In the genomic region with DNA sequence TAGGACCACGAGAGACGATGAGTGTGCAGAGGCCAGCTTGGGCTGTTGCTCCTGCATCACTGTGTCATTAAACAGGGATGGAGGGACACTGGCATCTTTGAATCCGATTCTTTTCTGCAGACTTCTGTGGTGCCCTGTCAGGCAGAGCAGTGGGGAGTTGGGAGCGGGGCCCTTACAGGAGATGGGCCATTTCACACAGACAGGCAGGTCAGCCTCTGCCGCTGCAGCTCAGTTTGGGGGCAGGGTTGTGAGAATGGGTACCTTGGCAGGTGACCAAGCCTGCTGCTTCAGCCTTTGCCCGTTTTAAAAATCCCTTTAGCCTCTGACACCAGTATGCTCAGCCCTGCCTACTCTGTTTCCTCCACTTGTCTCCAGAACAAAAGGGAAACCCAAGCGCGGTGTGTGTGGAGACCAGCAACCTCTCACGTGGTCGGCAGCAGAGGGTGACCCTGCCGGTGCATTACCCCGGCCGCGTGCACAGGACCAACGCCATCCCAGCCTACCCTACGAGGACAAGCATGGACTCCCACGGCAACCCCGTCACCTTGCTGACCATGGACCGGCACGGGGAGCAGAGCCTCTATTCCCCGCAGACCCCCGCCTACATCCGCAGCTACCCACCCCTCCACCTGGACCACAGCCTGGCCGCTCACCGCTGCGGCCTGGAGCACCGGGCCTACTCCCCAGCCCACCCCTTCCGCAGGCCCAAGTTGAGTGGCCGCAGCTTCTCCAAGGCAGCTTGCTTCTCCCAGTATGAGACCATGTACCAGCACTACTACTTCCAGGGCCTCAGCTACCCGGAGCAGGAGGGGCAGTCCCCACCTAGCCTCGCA, we compare ENCODE assay signal across 1 cellular context.
TF ChIP-seq lines count a peak whose summit lies in the region.

No MANE protein-coding gene starts in this region.

TF ChIP-seq in HepG2, 621 proteins besides CTCF, POLR2A, EP300 and RAD21:
- TF ChIP-seq ASH2L (IDR thresholded peaks at IDR 0.05; ENCODE audit: insufficient read length, low read depth, low read length) (no peak), ZNF260 (CRISPR knock-in tag; IDR thresholded peaks at IDR 0.05; ENCODE audit: borderline replicate concordance, low read depth) (no peak), PITX1 (CRISPR knock-in tag; IDR thresholded peaks at IDR 0.05) (no peak), RBM22 (optimal IDR thresholded peaks at IDR 0.05; ENCODE audit: low read length) (peak; percentile 92), AGO2 (optimal IDR thresholded peaks at IDR 0.05; ENCODE audit: low read depth, low read length) (peak; percentile 70), ZBTB38 (CRISPR knock-in tag; IDR thresholded peaks at IDR 0.05) (0 out of 2 replicates have a peak, but pooled peaks have one; percentile 7), ZNF136 (CRISPR knock-in tag; IDR thresholded peaks at IDR 0.05; ENCODE audit: low read depth) (no peak), ZNF256 (CRISPR knock-in tag; conservative IDR thresholded peaks at IDR 0.05) (no peak)
- TF ChIP-seq, protein P1, sequence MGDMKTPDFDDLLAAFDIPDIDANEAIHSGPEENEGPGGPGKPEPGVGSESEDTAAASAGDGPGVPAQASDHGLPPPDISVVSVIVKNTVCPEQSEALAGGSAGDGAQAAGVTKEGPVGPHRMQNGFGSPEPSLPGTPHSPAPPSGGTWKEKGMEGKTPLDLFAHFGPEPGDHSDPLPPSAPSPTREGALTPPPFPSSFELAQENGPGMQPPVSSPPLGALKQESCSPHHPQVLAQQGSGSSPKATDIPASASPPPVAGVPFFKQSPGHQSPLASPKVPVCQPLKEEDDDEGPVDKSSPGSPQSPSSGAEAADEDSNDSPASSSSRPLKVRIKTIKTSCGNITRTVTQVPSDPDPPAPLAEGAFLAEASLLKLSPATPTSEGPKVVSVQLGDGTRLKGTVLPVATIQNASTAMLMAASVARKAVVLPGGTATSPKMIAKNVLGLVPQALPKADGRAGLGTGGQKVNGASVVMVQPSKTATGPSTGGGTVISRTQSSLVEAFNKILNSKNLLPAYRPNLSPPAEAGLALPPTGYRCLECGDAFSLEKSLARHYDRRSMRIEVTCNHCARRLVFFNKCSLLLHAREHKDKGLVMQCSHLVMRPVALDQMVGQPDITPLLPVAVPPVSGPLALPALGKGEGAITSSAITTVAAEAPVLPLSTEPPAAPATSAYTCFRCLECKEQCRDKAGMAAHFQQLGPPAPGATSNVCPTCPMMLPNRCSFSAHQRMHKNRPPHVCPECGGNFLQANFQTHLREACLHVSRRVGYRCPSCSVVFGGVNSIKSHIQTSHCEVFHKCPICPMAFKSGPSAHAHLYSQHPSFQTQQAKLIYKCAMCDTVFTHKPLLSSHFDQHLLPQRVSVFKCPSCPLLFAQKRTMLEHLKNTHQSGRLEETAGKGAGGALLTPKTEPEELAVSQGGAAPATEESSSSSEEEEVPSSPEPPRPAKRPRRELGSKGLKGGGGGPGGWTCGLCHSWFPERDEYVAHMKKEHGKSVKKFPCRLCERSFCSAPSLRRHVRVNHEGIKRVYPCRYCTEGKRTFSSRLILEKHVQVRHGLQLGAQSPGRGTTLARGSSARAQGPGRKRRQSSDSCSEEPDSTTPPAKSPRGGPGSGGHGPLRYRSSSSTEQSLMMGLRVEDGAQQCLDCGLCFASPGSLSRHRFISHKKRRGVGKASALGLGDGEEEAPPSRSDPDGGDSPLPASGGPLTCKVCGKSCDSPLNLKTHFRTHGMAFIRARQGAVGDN (CRISPR knock-in tag; IDR thresholded peaks at IDR 0.05): no peak
- TF ChIP-seq, protein P2, sequence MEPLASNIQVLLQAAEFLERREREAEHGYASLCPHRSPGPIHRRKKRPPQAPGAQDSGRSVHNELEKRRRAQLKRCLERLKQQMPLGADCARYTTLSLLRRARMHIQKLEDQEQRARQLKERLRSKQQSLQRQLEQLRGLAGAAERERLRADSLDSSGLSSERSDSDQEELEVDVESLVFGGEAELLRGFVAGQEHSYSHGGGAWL (CRISPR knock-in tag; IDR thresholded peaks at IDR 0.05): no peak
